ENCODE assay signal across 2 cellular contexts in genomic region chr15:91072162-91072561, GRCh38.
A peak's percentile ranks its signal among the peaks of the same experiment; 100 is the strongest.
TF ChIP-seq lines count a peak whose summit lies in the region.

No MANE protein-coding gene starts in this region.

TF ChIP-seq in IMR-90, 13 proteins besides CTCF, POLR2A, EP300 and RAD21:
- TF ChIP-seq MAZ (IDR thresholded peaks at IDR 0.05; ENCODE audit: borderline replicate concordance, low read depth, low read length) (no peak), SMC3 (IDR thresholded peaks at IDR 0.05; ENCODE audit: low read depth, low read length) (no peak), CEBPB (IDR thresholded peaks at IDR 0.05; ENCODE audit: low read depth, low read length) (peak; percentile 85), MAFK (IDR thresholded peaks at IDR 0.05; ENCODE audit: low read depth, low read length) (no peak)

TF ChIP-seq in K562, 482 proteins besides CTCF, POLR2A, EP300 and RAD21:
- peak; percentile 89 for TF ChIP-seq CEBPB (tag; IDR thresholded peaks at IDR 0.05)
- no peak for TF ChIP-seq PHB (CRISPR knock-in tag; IDR thresholded peaks at IDR 0.05)
- no peak for TF ChIP-seq FOXK2 (conservative IDR thresholded peaks at IDR 0.05 in 1 of 2, IDR thresholded peaks at IDR 0.05 in 1 of 2; ENCODE audit: low read depth in 2 of 2)
- TF ChIP-seq SPI1 (IDR thresholded peaks at IDR 0.05; ENCODE audit: borderline replicate concordance, low read depth, low read length) = no peak
- TF ChIP-seq PHTF2 (CRISPR knock-in tag; IDR thresholded peaks at IDR 0.05) = no peak
- no peak for TF ChIP-seq FOXJ2 (tag; IDR thresholded peaks at IDR 0.05)
- no peak for TF ChIP-seq PCBP2 (IDR thresholded peaks at IDR 0.05; ENCODE audit: low read depth, low read length, poor library complexity, severe bottlenecking)
- no peak for TF ChIP-seq SRF (CRISPR knock-in tag; IDR thresholded peaks at IDR 0.05)
- no peak for TF ChIP-seq STAG1 (CRISPR knock-in tag; IDR thresholded peaks at IDR 0.05; ENCODE audit: borderline replicate concordance)
- no peak for TF ChIP-seq SMAD4 (CRISPR knock-in tag; conservative IDR thresholded peaks at IDR 0.05)
- TF ChIP-seq CEBPG (CRISPR knock-in tag; IDR thresholded peaks at IDR 0.05) = no peak
- TF ChIP-seq CEBPG (tag; conservative IDR thresholded peaks at IDR 0.05 in 1 of 2, IDR thresholded peaks at IDR 0.05 in 1 of 2) = peak; percentile 80 to 90
- no peak for TF ChIP-seq PTRF (tag; IDR thresholded peaks at IDR 0.05)
- no peak for TF ChIP-seq KDM4B (IDR thresholded peaks at IDR 0.05; ENCODE audit: borderline replicate concordance in 2 of 2, low read depth in 1 of 2)
